In genomic region chr2:105989070-105989469, GRCh38 we compare ENCODE assay signal across 21 cellular contexts.
"Had no signal": no experiment of that assay in that cellular context is flagged by ENCODE, and none has a peak within 500 bp of the region (broad histone marks: within the 10 kb centered on the region; RNA-seq: fewer than 3 reads in every experiment).

No MANE protein-coding gene starts in this region.

- H3K4me3 ChIP-seq: SJSA1, SK-N-MC had no signal

- H3K36me3 ChIP-seq: SJSA1 had no signal

- H3K27ac ChIP-seq: SJSA1, SK-N-MC had no signal

- H3K27me3 ChIP-seq: SJSA1 had no signal

- DNase-seq: MV-4-11, NCI-H1092, NCI-H1105 treated with DMSO at 0.1 percent for 48 hours, NCI-H1417 treated with DMSO at 0.1 percent for 48 hours, NCI-H146, NCI-H1694 treated with DMSO at 0.1 percent for 48 hours, NCI-H1930, NCI-H2081, NCI-H2107, NCI-H2171, NCI-H226, NCI-H446, NCI-H510A, NCI-H524 treated with DMSO at 0.1 percent for 48 hours, NCI-H69, NCI-H774, Right ventricle myocardium superior, RPMI8226, SIG-M5 had no signal

- H3K4me1 ChIP-seq: SJSA1 had no signal
